Comparison of ENCODE assay signal across 17 cellular contexts in genomic region chr22:20053407-20054033, GRCh38. TPM values are rescaled to one million over a fixed set of nuclear protein-coding genes. Genes with fewer than 3 reads are reported as not detected.
DNase-seq lines count a peak whose midpoint lies in the region; ATAC-seq, FAIRE-seq and TF ChIP-seq lines count a peak whose summit lies in the region.
"Had no signal": no experiment of that assay in that cellular context is flagged by ENCODE, and none has a peak within 500 bp of the region (broad histone marks: within the 10 kb centered on the region; RNA-seq: fewer than 3 reads in every experiment).

No MANE protein-coding gene starts in this region.

- peaks cover 20% of the 10 kb centered on the region for H3K4me1 ChIP-seq in left ventricle myocardium inferior
- H3K4me1 ChIP-seq: HAP-1 had no signal

- H3K27me3 ChIP-seq in left ventricle myocardium inferior (ENCODE audit: low read depth) (no peaks in the 10 kb centered on the region), bronchial epithelial cell (ENCODE audit: control insufficient read depth, insufficient read depth, low read length) (no peaks in the 10 kb centered on the region)

- peak overlapping the region; percentile 22 for H3K27ac ChIP-seq in left ventricle myocardium inferior (replicated peaks)
- H3K27ac ChIP-seq: GM23248 had no signal

- ATAC-seq in left cardiac atrium (no peak), HG02885 (IDR thresholded peaks at IDR 0.05; ENCODE audit: poor library complexity, unreplicated experiment) (no peak), HG02678 (IDR thresholded peaks at IDR 0.05; ENCODE audit: unreplicated experiment) (no peak)
- no peak for ATAC-seq in stimulated activated effector memory CD8-positive, alpha-beta T cell treated with anti-CD3 and anti-CD28 coated beads, Interleukin-12 subunit alpha, Interleukin-12 subunit beta, amount 100 ng/mL, for 72 hours

- H3K27ac Mint-ChIP-seq in stimulated activated effector memory CD8-positive, alpha-beta T cell treated with anti-CD3 and anti-CD28 coated beads, Interleukin-12 subunit alpha, Interleukin-12 subunit beta, amount 100 ng/mL, for 72 hours, result peak overlapping the region; percentile 78

- H3K4me3 Mint-ChIP-seq in stimulated activated effector memory CD8-positive, alpha-beta T cell treated with anti-CD3 and anti-CD28 coated beads, Interleukin-12 subunit alpha, Interleukin-12 subunit beta, amount 100 ng/mL, for 72 hours, result no peak overlapping the region
- H3K4me3 Mint-ChIP-seq: CD4-positive, CD25-positive, alpha-beta regulatory T cell; CD8-positive, alpha-beta memory T cell had no signal

- no peak overlapping the region for H3K4me3 ChIP-seq in left ventricle myocardium inferior
- no peak overlapping the region for H3K4me3 ChIP-seq in bronchial epithelial cell (ENCODE audit: low read depth, low read length)
- H3K4me3 ChIP-seq: GM23248, HAP-1 had no signal

- no peak for TF ChIP-seq CTCF in left ventricle myocardium inferior (IDR thresholded peaks at IDR 0.05; ENCODE audit: borderline replicate concordance)
- no peak for TF ChIP-seq CTCF in bronchial epithelial cell (IDR thresholded peaks at IDR 0.05; ENCODE audit: insufficient read depth, low read length, severe bottlenecking)

- H3K9me3 Mint-ChIP-seq in stimulated activated effector memory CD8-positive, alpha-beta T cell treated with anti-CD3 and anti-CD28 coated beads, Interleukin-12 subunit alpha, Interleukin-12 subunit beta, amount 100 ng/mL, for 72 hours, result no peaks in the 10 kb centered on the region
- H3K9me3 Mint-ChIP-seq: CD4-positive, CD25-positive, alpha-beta regulatory T cell; CD8-positive, alpha-beta memory T cell had no signal

- H3K36me3 Mint-ChIP-seq in stimulated activated effector memory CD8-positive, alpha-beta T cell treated with anti-CD3 and anti-CD28 coated beads, Interleukin-12 subunit alpha, Interleukin-12 subunit beta, amount 100 ng/mL, for 72 hours, result peaks cover 54% of the 10 kb centered on the region

- H3K4me1 Mint-ChIP-seq in stimulated activated effector memory CD8-positive, alpha-beta T cell treated with anti-CD3 and anti-CD28 coated beads, Interleukin-12 subunit alpha, Interleukin-12 subunit beta, amount 100 ng/mL, for 72 hours, result no peaks in the 10 kb centered on the region

- no peaks in the 10 kb centered on the region for H3K9me3 ChIP-seq in left ventricle myocardium inferior (replicated peaks)
- H3K9me3 ChIP-seq: HAP-1 had no signal

- FAIRE-seq in bronchial epithelial cell (lab: Jason Lieb, UNC), result peak; percentile 18
- FAIRE-seq: GM12892, GM18507 had no signal

- no peak for DNase-seq in left ventricle myocardium inferior
- DNase-seq in left cardiac atrium, result no peak
- DNase-seq in bronchial epithelial cell (ENCODE audit: low read depth), result no peak
- no peak for DNase-seq in stimulated activated effector memory CD8-positive, alpha-beta T cell treated with anti-CD3 and anti-CD28 coated beads, Interleukin-12 subunit alpha, Interleukin-12 subunit beta, amount 100 ng/mL, for 72 hours (ENCODE audit: low spot score in 2 of 2)
- DNase-seq in DMS153 treated with DMSO at 0.1 percent for 48 hours (lab: John Stamatoyannopoulos, UW; ENCODE audit: unreplicated experiment), result no peak
- DNase-seq: 8988T; CD4-positive, CD25-positive, alpha-beta regulatory T cell; CD8-positive, alpha-beta memory T cell; COR-L47; DMS79; GDM1; GM23248 had no signal

- intact Hi-C loops in left ventricle myocardium inferior (cut with micrococcal nuclease) (no loop called here), left cardiac atrium (cut with DNase I) (no loop called here)

- H3K36me3 ChIP-seq in left ventricle myocardium inferior (peaks cover 88% of the 10 kb centered on the region), bronchial epithelial cell (ENCODE audit: control insufficient read depth, insufficient read depth, low read length) (peaks cover 12% of the 10 kb centered on the region)
- H3K36me3 ChIP-seq: HAP-1 had no signal

RNA-seq across cellular contexts. Expression of gene DGCR8, which starts 26.5 kb away (rescaled TPM):
- 16.8 TPM for total RNA-seq in left ventricle myocardium inferior
- 10 to 100 TPM; 13.3 to 19.9 TPM for total RNA-seq in left cardiac atrium
- 30.5 and 39.8 TPM in 2 replicates for total RNA-seq in bronchial epithelial cell

RNA-seq across cellular contexts. Expression of gene TANGO2, which starts 32.6 kb away (rescaled TPM):
- 71.7 TPM for total RNA-seq in left ventricle myocardium inferior
- total RNA-seq in left cardiac atrium, result 10 to 100 TPM; 55.0 to 80.0 TPM
- total RNA-seq in bronchial epithelial cell, result 41.6 and 44.2 TPM in 2 replicates

RNA-seq across cellular contexts. Expression of gene ARVCF, which starts 36.9 kb away (rescaled TPM):
- total RNA-seq in left ventricle myocardium inferior (25.4 TPM), left cardiac atrium (10 to 100 TPM; 12.5 to 13.4 TPM), bronchial epithelial cell (19.2 and 23.2 TPM in 2 replicates)
